Comparison of ENCODE assay signal across 16 cellular contexts in the genomic region with DNA sequence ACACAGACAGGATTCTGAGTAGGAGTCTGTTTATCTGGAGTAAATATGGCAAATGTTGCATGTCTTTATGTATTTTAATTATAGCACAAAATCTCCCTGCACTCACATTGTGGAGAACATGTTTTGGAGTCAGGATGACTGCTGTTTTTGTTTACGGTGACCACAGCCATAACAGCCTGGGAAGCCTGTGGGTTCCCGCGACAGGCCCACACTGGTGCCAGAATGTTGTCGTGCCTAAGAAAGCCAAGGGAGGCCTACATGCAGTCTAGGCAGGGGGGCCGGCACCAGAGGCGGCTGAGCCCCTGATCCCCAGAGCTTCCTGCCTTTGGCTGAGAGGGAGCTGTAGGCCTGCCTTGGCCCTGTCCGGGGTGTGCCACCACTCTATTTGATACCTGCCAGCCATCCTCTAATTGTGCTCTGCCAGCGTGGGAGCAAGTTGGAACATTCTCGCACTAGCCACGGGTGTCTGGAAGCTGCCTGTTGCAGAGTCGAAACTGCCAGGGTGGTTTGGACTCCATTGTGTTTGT.
"Had no signal": no experiment of that assay in that cellular context is flagged by ENCODE, and none has a peak within 500 bp of the region (broad histone marks: within the 10 kb centered on the region; RNA-seq: fewer than 3 reads in every experiment).

No MANE protein-coding gene starts in this region.

- H3K27me3 ChIP-seq: body of pancreas, foreskin keratinocyte, ovary, stomach had no signal

- H3K27ac ChIP-seq: body of pancreas, foreskin keratinocyte, lower lobe of right lung, ovary, stomach had no signal

- H3K4me3 ChIP-seq: body of pancreas, lower lobe of right lung, mucosa of descending colon, ovary, stomach had no signal

- H3K4me1 Mint-ChIP-seq: activated CD4-positive, alpha-beta T cell treated with anti-CD3 and anti-CD28 coated beads, Interleukin-2, amount 10 ng/mL, durations not matched to agents 24 days and 14 days had no signal

- H3K9me3 ChIP-seq: body of pancreas, lower lobe of right lung, ovary had no signal

- H3K4me3 Mint-ChIP-seq: activated CD4-positive, alpha-beta T cell treated with anti-CD3 and anti-CD28 coated beads, Interleukin-2, amount 10 ng/mL, durations not matched to agents 24 days and 14 days; activated naive CD4-positive, alpha-beta T cell treated with anti-CD3 and anti-CD28 coated beads, Interleukin-2, amount 10 ng/mL, durations not matched to agents 7 days and 5 days; nephron progenitor cell; T-helper 1 cell treated with Interleukin-12 subunit alpha and Interleukin-12 subunit beta and Interleukin-4 antibody, amounts not matched to agents 30 μg/mL and 1 μg/mL, for 36 hours had no signal

- DNase-seq: activated CD4-positive, alpha-beta T cell treated with anti-CD3 and anti-CD28 coated beads, Interleukin-2, amount 10 ng/mL, durations not matched to agents 24 days and 14 days; activated CD8-positive, alpha-beta memory T cell treated with anti-CD3 and anti-CD28 coated beads for 24 hours; activated naive CD4-positive, alpha-beta T cell treated with anti-CD3 and anti-CD28 coated beads, Interleukin-2, amount 10 ng/mL, durations not matched to agents 7 days and 5 days; body of pancreas; cerebellar nuclear complex; foreskin keratinocyte; left cardiac atrium; lower lobe of right lung; mucosa of descending colon; nephron progenitor cell; ovary; stimulated activated CD4-positive, alpha-beta T cell treated with anti-CD3 and anti-CD28 coated beads, Interleukin-15, amount 100 ng/mL, for 24 hours; stimulated activated CD4-positive, alpha-beta T cell treated with anti-CD3 and anti-CD28 coated beads, Interleukin-4, amount 100 ng/mL, for 24 hours; stomach had no signal

- ATAC-seq: body of pancreas, esophagus mucosa, foreskin keratinocyte, lower lobe of right lung, mucosa of descending colon had no signal

- H3K27me3 Mint-ChIP-seq: activated CD4-positive, alpha-beta T cell treated with anti-CD3 and anti-CD28 coated beads, Interleukin-2, amount 10 ng/mL, durations not matched to agents 24 days and 14 days; activated naive CD4-positive, alpha-beta T cell treated with anti-CD3 and anti-CD28 coated beads, Interleukin-2, amount 10 ng/mL, durations not matched to agents 7 days and 5 days had no signal

- H3K4me1 ChIP-seq: body of pancreas, foreskin keratinocyte, stomach had no signal

- H3K36me3 ChIP-seq: ovary had no signal

- H3K27ac Mint-ChIP-seq: activated CD4-positive, alpha-beta T cell treated with anti-CD3 and anti-CD28 coated beads, Interleukin-2, amount 10 ng/mL, durations not matched to agents 24 days and 14 days; activated naive CD4-positive, alpha-beta T cell treated with anti-CD3 and anti-CD28 coated beads, Interleukin-2, amount 10 ng/mL, durations not matched to agents 7 days and 5 days; nephron progenitor cell; T-helper 1 cell treated with Interleukin-12 subunit alpha and Interleukin-12 subunit beta and Interleukin-4 antibody, amounts not matched to agents 30 μg/mL and 1 μg/mL, for 36 hours had no signal
